Comparison of ENCODE assay signal across 17 cellular contexts in the genomic region with DNA sequence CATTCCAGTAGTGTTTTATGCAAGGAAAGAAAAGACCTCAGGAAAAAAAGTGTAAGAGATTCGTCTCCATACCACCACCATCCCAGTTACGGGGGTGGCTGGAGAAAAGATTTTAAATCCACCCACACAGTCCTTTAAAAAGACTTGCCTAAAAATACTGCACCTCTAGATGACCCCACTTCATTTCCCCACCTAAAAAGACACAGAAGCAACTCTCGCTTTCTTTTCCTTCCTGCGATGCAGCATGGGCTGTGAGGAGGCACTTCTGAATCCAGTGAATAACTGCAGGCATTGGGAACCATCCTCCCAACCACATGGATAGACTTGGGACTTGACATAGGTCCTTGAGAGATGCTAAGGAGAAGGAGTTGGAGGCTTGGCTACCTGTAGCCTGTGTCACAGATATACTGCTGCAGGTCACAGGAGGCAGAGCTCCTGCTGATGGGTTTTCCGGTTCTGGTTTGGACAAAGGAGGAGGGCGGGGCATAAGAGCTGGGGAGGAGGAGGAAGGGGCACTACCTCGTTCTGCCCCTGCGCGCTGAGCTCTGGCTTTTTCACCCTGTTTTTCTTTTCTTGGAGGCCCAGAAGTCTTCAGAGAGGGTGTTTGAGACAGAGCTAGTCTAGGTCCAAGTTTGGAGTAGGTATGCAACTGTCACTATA.
DNase-seq lines count a peak whose midpoint lies in the region; ATAC-seq and TF ChIP-seq lines count a peak whose summit lies in the region.
"Had no signal": no experiment of that assay in that cellular context is flagged by ENCODE, and none has a peak within 500 bp of the region (broad histone marks: within the 10 kb centered on the region; RNA-seq: fewer than 3 reads in every experiment).

No MANE protein-coding gene starts in this region.

- peak overlapping the region; percentile 70; the same call in 1 of the 2 replicates for H3K9ac ChIP-seq in iPS-20b (ENCODE audit: low read depth, low read length)

- intact Hi-C loops in heart left ventricle (cut with DNase I) (no loop called here), thyroid gland (cut with DNase I) (no loop called here)

- H3K27me3 Mint-ChIP-seq in WTC11 (ENCODE audit: low read depth) = no peaks in the 10 kb centered on the region; the same call in 1 of the 2 replicates

- CTCF ChIA-PET in WTC11 (lab: Charles Lee) = interaction anchor here (0.8 to 4.5 kb wide), 15 partner anchors 13 to 592 kb away, joined by 3 to 69 read pairs (median 3); no protein-coding TSS in a partner anchor

- H3K9me3 ChIP-seq in cardiac muscle cell (ENCODE audit: low read depth) = no peaks in the 10 kb centered on the region
- H3K9me3 ChIP-seq in heart left ventricle = no peaks in the 10 kb centered on the region
- no peaks in the 10 kb centered on the region for H3K9me3 ChIP-seq in iPS-20b (ENCODE audit: insufficient read depth, low read depth, low read length)
- no peaks in the 10 kb centered on the region for H3K9me3 ChIP-seq in thyroid gland
- H3K9me3 ChIP-seq: Caco-2 had no signal

- 37 to 57% (median 52%) methylated on average over 9 of the region's 9 CpGs for WGBS in heart left ventricle, 4 donors
- 27 to 28% methylated on average over 9 of the region's 9 CpGs for WGBS in thyroid gland, 2 donors

- H3K4me1 Mint-ChIP-seq in WTC11 = peaks cover 94% of the 10 kb centered on the region

- H3K4me3 Mint-ChIP-seq in WTC11 = peak overlapping the region; percentile 46

- ATAC-seq in heart left ventricle = no peak
- peak; percentile 92 for ATAC-seq in WTC11
- ATAC-seq in GM21529 (IDR thresholded peaks at IDR 0.05; ENCODE audit: unreplicated experiment) = no peak

- peaks cover 30% of the 10 kb centered on the region for H3K4me1 ChIP-seq in cardiac muscle cell (ENCODE audit: low read depth)
- no peaks in the 10 kb centered on the region for H3K4me1 ChIP-seq in heart left ventricle
- peaks cover 39% of the 10 kb centered on the region; the same call in 1 of the 2 replicates for H3K4me1 ChIP-seq in iPS-20b (ENCODE audit: insufficient read depth, low read length)
- peaks cover 0 to 15% of the 10 kb centered on the region in 2 donors for H3K4me1 ChIP-seq in thyroid gland
- H3K4me1 ChIP-seq: Caco-2 had no signal

- no peak for TF ChIP-seq CTCF in cardiac muscle cell (IDR thresholded peaks at IDR 0.05; ENCODE audit: low read depth, low read length)
- TF ChIP-seq CTCF in heart left ventricle (IDR thresholded peaks at IDR 0.05) = no peak
- TF ChIP-seq CTCF in WTC11 (IDR thresholded peaks at IDR 0.05) = no peak
- no peak for TF ChIP-seq CTCF in thyroid gland (IDR thresholded peaks at IDR 0.05)
- no peak for TF ChIP-seq CTCF in foreskin fibroblast (IDR thresholded peaks at IDR 0.05; ENCODE audit: low read depth, low read length)

- H3K9me3 Mint-ChIP-seq in WTC11 = no peaks in the 10 kb centered on the region

- DNase-seq in cardiac muscle cell (ENCODE audit: low read depth in 1 of 2, low spot score in 1 of 2) (no peak), heart left ventricle (no peak), WTC11 (ENCODE audit: low spot score) (peak; percentile 67), thyroid gland (peak; percentile 49 to 56), foreskin fibroblast (no peak), HUDEP-2 (lab: John Stamatoyannopoulos, UW; ENCODE audit: unreplicated experiment in 76 of 76) (no peak)
- DNase-seq: Caco-2, DMS53, KG1, MM.1S, NCI-H1105 treated with DMSO at 0.1 percent for 48 hours, NCI-H187, NCI-H446 treated with DMSO at 0.1 percent for 48 hours, SHP77 treated with DMSO at 0.1 percent for 48 hours had no signal

- no peaks in the 10 kb centered on the region for H3K36me3 ChIP-seq in cardiac muscle cell
- no peaks in the 10 kb centered on the region for H3K36me3 ChIP-seq in heart left ventricle
- no peaks in the 10 kb centered on the region for H3K36me3 ChIP-seq in iPS-20b (ENCODE audit: insufficient read depth, low read depth, low read length)
- H3K36me3 ChIP-seq in thyroid gland = no peaks in the 10 kb centered on the region

- H3K4me3 ChIP-seq in cardiac muscle cell (no peak overlapping the region), heart left ventricle (no peak overlapping the region), iPS-20b (ENCODE audit: low read length) (peak overlapping the region; percentile 51; the same call in 1 of the 2 replicates), thyroid gland (replicated peaks in 1 of 3) (no peak overlapping the region), foreskin fibroblast (ENCODE audit: low read depth in 1 of 2, low read length in 2 of 2) (no peak overlapping the region)

- TF ChIP-seq POLR2A in heart left ventricle (IDR thresholded peaks at IDR 0.05) (no peak), thyroid gland (IDR thresholded peaks at IDR 0.05) (no peak)

- H3K27me3 ChIP-seq in cardiac muscle cell (no peaks in the 10 kb centered on the region), heart left ventricle (peaks cover 0 to 29% (median 3%) of the 10 kb centered on the region in 9 donors), iPS-20b (ENCODE audit: insufficient read depth, low read length) (no peaks in the 10 kb centered on the region), thyroid gland (no peaks in the 10 kb centered on the region)

- peak overlapping the region; percentile 80 for H3K27ac Mint-ChIP-seq in WTC11

- no peaks in the 10 kb centered on the region for H3K36me3 Mint-ChIP-seq in WTC11

- H3K27ac ChIP-seq in cardiac muscle cell = peak overlapping the region; percentile 62
- no peak overlapping the region for H3K27ac ChIP-seq in heart left ventricle
- peak overlapping the region; percentile 74 for H3K27ac ChIP-seq in iPS-20b (ENCODE audit: low read length)
- peak overlapping the region in 1 of 3 donors; percentile 10 for H3K27ac ChIP-seq in thyroid gland
- H3K27ac ChIP-seq: C4-2B had no signal

- POLR2A ChIA-PET in WTC11 (lab: Charles Lee) = interaction anchor here (0.7 to 1.2 kb wide), 3 partner anchors 13 to 607 kb away, joined by 3 read pairs; no protein-coding TSS in a partner anchor

TF ChIP-seq in WTC11, 78 proteins besides CTCF, POLR2A, EP300 and RAD21:
- TF ChIP-seq SP1 (CRISPR knock-in tag; conservative IDR thresholded peaks at IDR 0.05) = no peak
- no peak for TF ChIP-seq ATF1 (CRISPR knock-in tag; IDR thresholded peaks at IDR 0.05)
- no peak for TF ChIP-seq TCF7 (CRISPR knock-in tag; IDR thresholded peaks at IDR 0.05; ENCODE audit: low read depth)
- no peak for TF ChIP-seq KAT7 (CRISPR knock-in tag; IDR thresholded peaks at IDR 0.05; ENCODE audit: borderline replicate concordance)

Comparison
In these comparisons a context has a peak if more than half of its experiments do, and no peak if none do; other contexts are left out.
1. H3K27ac ChIP-seq: peak in cardiac muscle cell (single experiment) and iPS-20b (single experiment); none in heart left ventricle (0 of 12).
2. DNase-seq: peak in WTC11 (single experiment) and thyroid gland (2 of 2); none in cardiac muscle cell (0 of 2), heart left ventricle (0 of 5), foreskin fibroblast (0 of 2) and HUDEP-2 (0 of 76).